Comparison of ENCODE assay signal across 8 cellular contexts in the genomic region with DNA sequence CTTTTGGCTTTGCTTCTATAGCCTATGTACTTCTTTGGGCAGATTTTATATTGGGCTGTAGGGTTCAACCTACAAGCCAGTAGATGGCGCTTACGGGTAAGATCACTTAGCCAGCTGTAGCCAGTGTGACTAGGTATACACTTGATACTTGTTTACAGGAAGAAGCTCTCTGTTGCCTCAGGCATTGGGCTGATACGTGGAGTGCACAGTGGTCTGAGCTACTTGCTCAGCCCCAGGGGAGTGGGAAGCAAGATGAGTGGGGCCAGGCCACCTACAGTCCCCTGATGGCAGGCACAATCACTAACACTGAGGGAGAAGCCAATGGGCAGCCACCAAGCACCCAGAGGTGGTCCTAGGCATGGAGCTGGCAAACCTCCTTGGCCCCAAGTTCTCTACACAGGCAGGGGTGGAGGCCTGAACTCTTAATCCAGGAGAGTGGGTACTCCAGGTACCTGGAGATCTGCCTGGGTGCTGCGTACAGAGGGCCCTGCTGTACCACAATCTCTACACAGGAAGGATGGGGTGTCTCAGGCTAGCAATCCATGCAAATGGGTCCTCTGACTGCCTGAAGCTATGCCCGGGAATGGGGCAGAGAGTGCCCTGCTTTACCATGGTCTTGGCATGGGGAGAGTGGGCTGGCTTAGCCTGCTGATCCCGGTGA.
DNase-seq lines count a peak whose midpoint lies in the region; ATAC-seq, FAIRE-seq and TF ChIP-seq lines count a peak whose summit lies in the region.

No MANE protein-coding gene starts in this region.

- dilution Hi-C loops in keratinocyte (cut with MboI; ENCODE audit: extremely low pct_ligation_motif_present, low sequenced_read_pairs): no loop called here

- H3K27ac Mint-ChIP-seq in activated CD8-positive, alpha-beta T cell treated with anti-CD3 and anti-CD28 coated beads for 36 hours: peak overlapping the region; percentile 69

- H3K4me2 ChIP-seq in DND-41 (ENCODE audit: insufficient read depth, low read length): no peak overlapping the region
- H3K4me2 ChIP-seq in keratinocyte (ENCODE audit: control insufficient read depth, extremely low read depth, insufficient read depth, low read depth, low read length): no peak overlapping the region

- H3K4me1 ChIP-seq in DND-41 (ENCODE audit: insufficient read depth, low read length) (no peaks in the 10 kb centered on the region), keratinocyte (ENCODE audit: control insufficient read depth, extremely low read depth, insufficient read depth, low read length) (no peaks in the 10 kb centered on the region), tibial nerve (peaks cover 0 to 16% (median 0%) of the 10 kb centered on the region in 4 donors)

- no peak overlapping the region for H3K4me3 Mint-ChIP-seq in activated CD8-positive, alpha-beta T cell treated with anti-CD3 and anti-CD28 coated beads for 36 hours

- TF ChIP-seq POLR2A in tibial nerve (IDR thresholded peaks at IDR 0.05): no peak

- H3K9me3 ChIP-seq in DND-41 (ENCODE audit: insufficient read depth, low read length, severe bottlenecking) (peaks cover 6% of the 10 kb centered on the region), keratinocyte (ENCODE audit: control insufficient read depth, low read depth, low read length) (no peaks in the 10 kb centered on the region), tibial nerve (peaks cover 0 to 34% (median 9%) of the 10 kb centered on the region in 4 donors)

- H3K27ac ChIP-seq in DND-41 (ENCODE audit: low read length) (peak overlapping the region; percentile 6; the same call in 1 of the 2 replicates), keratinocyte (ENCODE audit: control insufficient read depth, insufficient read depth, low read length) (no peak overlapping the region), tibial nerve (no peak overlapping the region)

- intact Hi-C loops in activated CD8-positive, alpha-beta T cell treated with anti-CD3 and anti-CD28 coated beads for 36 hours (cut with micrococcal nuclease): no loop called here

- peak; percentile 55; the same call in 1 of the 3 replicates for ATAC-seq in DND-41 (ENCODE audit: insufficient read depth, low read depth)
- peak; percentile 62 for ATAC-seq in GM21360 (IDR thresholded peaks at IDR 0.05; ENCODE audit: unreplicated experiment)
- ATAC-seq in activated CD8-positive, alpha-beta T cell treated with anti-CD3 and anti-CD28 coated beads for 36 hours: peak; percentile 74

- no peak overlapping the region for H2AFZ ChIP-seq in DND-41 (ENCODE audit: low read depth, low read length)
- no peak overlapping the region for H2AFZ ChIP-seq in keratinocyte (ENCODE audit: control insufficient read depth, low read length)

- H3K4me3 ChIP-seq in DND-41 (ENCODE audit: low read depth in 1 of 2, low read length in 2 of 2) (no peak overlapping the region), keratinocyte (ENCODE audit: control insufficient read depth in 2 of 3, extremely low read depth in 1 of 3, insufficient read depth in 2 of 3, low read depth in 1 of 3, low read length in 3 of 3) (no peak overlapping the region), tibial nerve (no peak overlapping the region)

- H3K9me3 Mint-ChIP-seq in activated CD8-positive, alpha-beta T cell treated with anti-CD3 and anti-CD28 coated beads for 36 hours: peaks cover 5% of the 10 kb centered on the region

- peaks cover 22% of the 10 kb centered on the region for H3K36me3 Mint-ChIP-seq in activated CD8-positive, alpha-beta T cell treated with anti-CD3 and anti-CD28 coated beads for 36 hours (ENCODE audit: low read depth)

- peaks cover 15% of the 10 kb centered on the region for H3K4me1 Mint-ChIP-seq in activated CD8-positive, alpha-beta T cell treated with anti-CD3 and anti-CD28 coated beads for 36 hours (ENCODE audit: low read depth)

- peak; percentile 59 for TF ChIP-seq CTCF in DND-41 (IDR thresholded peaks at IDR 0.05; ENCODE audit: borderline replicate concordance, extremely low read depth, low read length, poor library complexity, severe bottlenecking)
- peak; percentile 28 for TF ChIP-seq CTCF in activated CD8-positive, alpha-beta T cell treated with anti-CD3 and anti-CD28 coated beads for 36 hours (IDR thresholded peaks at IDR 0.05)
- TF ChIP-seq CTCF in keratinocyte (optimal IDR thresholded peaks at IDR 0.05 in 1 of 3, IDR thresholded peaks at IDR 0.05 in 1 of 3, conservative IDR thresholded peaks at IDR 0.05 in 1 of 3; ENCODE audit: extremely low read depth in 1 of 3, insufficient read depth in 2 of 3, low read length in 3 of 3): peak; percentile 50 to 73 (median 64)
- TF ChIP-seq CTCF in tibial nerve (IDR thresholded peaks at IDR 0.05): no peak

- peak; percentile 12 for DNase-seq in DND-41
- peak; percentile 1 for DNase-seq in NCI-H128 (lab: John Stamatoyannopoulos, UW; ENCODE audit: unreplicated experiment)
- peak; percentile 28 for DNase-seq in activated CD8-positive, alpha-beta T cell treated with anti-CD3 and anti-CD28 coated beads for 36 hours
- no peak for DNase-seq in keratinocyte (ENCODE audit: low read depth, low spot score)
- DNase-seq in stimulated activated naive CD4-positive, alpha-beta T cell treated with Interleukin-2 at 50 U/mL for 16 hours (lab: John Stamatoyannopoulos, UW): no peak
- no peak for DNase-seq in stimulated activated CD4-positive, alpha-beta T cell treated with anti-CD3 and anti-CD28 coated beads, Interleukin-4, amount 100 ng/mL, for 4 hours
- no peak for DNase-seq in tibial nerve (ENCODE audit: low spot score in 2 of 2)

- H3K27me3 ChIP-seq in DND-41 (ENCODE audit: insufficient read depth, low read length, poor library complexity) (no peaks in the 10 kb centered on the region), keratinocyte (ENCODE audit: control insufficient read depth, extremely low read depth, insufficient read depth, low read length) (no peaks in the 10 kb centered on the region), tibial nerve (no peaks in the 10 kb centered on the region)

- H3K9me1 ChIP-seq in keratinocyte (ENCODE audit: control insufficient read depth, extremely low read depth, insufficient read depth, low read length): no peaks in the 10 kb centered on the region

- H3K27me3 Mint-ChIP-seq in activated CD8-positive, alpha-beta T cell treated with anti-CD3 and anti-CD28 coated beads for 36 hours: no peaks in the 10 kb centered on the region

- WGBS in tibial nerve, 2 donors: 67 to 81% methylated on average over 5 to 6 of the region's 6 CpGs

- CTCF ChIA-PET in activated CD8-positive, alpha-beta T cell treated with anti-CD3 and anti-CD28 coated beads for 36 hours (lab: Charles Lee): interaction anchor here (0.6 to 1.8 kb wide), 6 partner anchors 11 to 203 kb away, joined by 3 to 6 read pairs (median 4); no protein-coding TSS in a partner anchor

- POLR2A ChIA-PET in activated CD8-positive, alpha-beta T cell treated with anti-CD3 and anti-CD28 coated beads for 36 hours (lab: Charles Lee): no interaction called here

- H4K20me1 ChIP-seq in DND-41 (ENCODE audit: insufficient read depth, low read length) (no peaks in the 10 kb centered on the region), keratinocyte (ENCODE audit: control insufficient read depth, extremely low read depth, insufficient read depth, low read length) (no peaks in the 10 kb centered on the region)

- H3K9ac ChIP-seq in DND-41 (ENCODE audit: low read depth, low read length) (no peak overlapping the region), keratinocyte (ENCODE audit: control insufficient read depth, extremely low read depth, insufficient read depth, low read length) (no peak overlapping the region)

- no peak for TF ChIP-seq EP300 in tibial nerve (IDR thresholded peaks at IDR 0.05)

- FAIRE-seq in keratinocyte (lab: Jason Lieb, UNC): peak; percentile 20

- H3K79me2 ChIP-seq in DND-41 (ENCODE audit: insufficient read depth, low read length) (0 out of 2 replicates have a peak, but pooled peaks cover 2% of the 10 kb centered on the region), keratinocyte (ENCODE audit: control insufficient read depth, insufficient read depth, low read length) (no peaks in the 10 kb centered on the region)

- H3K36me3 ChIP-seq in DND-41 (ENCODE audit: insufficient read depth, low read length) (peaks cover 6% of the 10 kb centered on the region; the same call in 1 of the 2 replicates), keratinocyte (ENCODE audit: control insufficient read depth in 2 of 2, extremely low read depth in 1 of 2, insufficient read depth in 2 of 2, low read length in 2 of 2) (no peaks in the 10 kb centered on the region), tibial nerve (peaks cover 0 to 1% (median 0%) of the 10 kb centered on the region in 3 donors)

Comparison
In these comparisons a context has a peak if more than half of its experiments do, and no peak if none do; other contexts are left out.
1. DNase-seq: peak in DND-41 (single experiment), NCI-H128 (single experiment) and activated CD8-positive, alpha-beta T cell treated with anti-CD3 and anti-CD28 coated beads for 36 hours (single experiment); none in keratinocyte (single experiment), stimulated activated naive CD4-positive, alpha-beta T cell treated with Interleukin-2 at 50 U/mL for 16 hours (single experiment), stimulated activated CD4-positive, alpha-beta T cell treated with anti-CD3 and anti-CD28 coated beads, Interleukin-4, amount 100 ng/mL, for 4 hours (0 of 2) and tibial nerve (0 of 2).
2. CTCF ChIP-seq: peak in DND-41 (single experiment), activated CD8-positive, alpha-beta T cell treated with anti-CD3 and anti-CD28 coated beads for 36 hours (single experiment) and keratinocyte (3 of 3); none in tibial nerve (0 of 5).
3. Peak in every context shown above with its lines, with median percentiles within 50 percentile points of each other: ATAC-seq.